ENCODE assay signal across 1 cellular context in the genomic region with DNA sequence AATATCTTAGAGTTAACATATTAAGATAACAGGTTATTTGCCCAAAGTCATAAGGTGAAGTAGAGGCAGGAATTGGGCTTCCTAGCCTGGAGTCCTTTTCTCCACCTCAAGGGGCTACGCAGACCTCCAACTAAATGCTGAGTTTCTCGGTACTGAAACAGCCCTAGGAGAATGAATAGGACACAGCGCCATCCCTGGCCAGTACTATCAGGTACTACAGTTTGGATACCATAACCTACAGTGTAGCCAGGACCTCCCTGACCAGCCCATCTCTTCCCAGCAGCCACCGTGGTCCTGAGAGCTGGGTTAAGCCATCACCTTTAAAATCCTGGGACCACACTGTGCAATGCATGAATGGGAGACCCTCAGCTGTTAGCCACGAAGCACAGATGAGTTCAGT.
TF ChIP-seq lines count a peak whose summit lies in the region.

No MANE protein-coding gene starts in this region.

TF ChIP-seq in HCT116, 20 proteins besides CTCF, POLR2A, EP300 and RAD21 (continued from another document):
- TF ChIP-seq, protein P1, sequence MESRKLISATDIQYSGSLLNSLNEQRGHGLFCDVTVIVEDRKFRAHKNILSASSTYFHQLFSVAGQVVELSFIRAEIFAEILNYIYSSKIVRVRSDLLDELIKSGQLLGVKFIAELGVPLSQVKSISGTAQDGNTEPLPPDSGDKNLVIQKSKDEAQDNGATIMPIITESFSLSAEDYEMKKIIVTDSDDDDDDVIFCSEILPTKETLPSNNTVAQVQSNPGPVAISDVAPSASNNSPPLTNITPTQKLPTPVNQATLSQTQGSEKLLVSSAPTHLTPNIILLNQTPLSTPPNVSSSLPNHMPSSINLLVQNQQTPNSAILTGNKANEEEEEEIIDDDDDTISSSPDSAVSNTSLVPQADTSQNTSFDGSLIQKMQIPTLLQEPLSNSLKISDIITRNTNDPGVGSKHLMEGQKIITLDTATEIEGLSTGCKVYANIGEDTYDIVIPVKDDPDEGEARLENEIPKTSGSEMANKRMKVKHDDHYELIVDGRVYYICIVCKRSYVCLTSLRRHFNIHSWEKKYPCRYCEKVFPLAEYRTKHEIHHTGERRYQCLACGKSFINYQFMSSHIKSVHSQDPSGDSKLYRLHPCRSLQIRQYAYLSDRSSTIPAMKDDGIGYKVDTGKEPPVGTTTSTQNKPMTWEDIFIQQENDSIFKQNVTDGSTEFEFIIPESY (IDR thresholded peaks at IDR 0.05; ENCODE audit: extremely low read depth, insufficient replicate concordance, low read length), result no peak
- TF ChIP-seq, protein P2, sequence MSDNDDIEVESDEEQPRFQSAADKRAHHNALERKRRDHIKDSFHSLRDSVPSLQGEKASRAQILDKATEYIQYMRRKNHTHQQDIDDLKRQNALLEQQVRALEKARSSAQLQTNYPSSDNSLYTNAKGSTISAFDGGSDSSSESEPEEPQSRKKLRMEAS (IDR thresholded peaks at IDR 0.05), result no peak
- TF ChIP-seq TCF7L2 (IDR thresholded peaks at IDR 0.05; ENCODE audit: borderline replicate concordance, extremely low read depth, insufficient read depth, insufficient read length), result no peak
- TF ChIP-seq ZNF274 (IDR thresholded peaks at IDR 0.05; ENCODE audit: low read depth, low read length), result no peak
- TF ChIP-seq FOSL1 (IDR thresholded peaks at IDR 0.05; ENCODE audit: low read depth), result no peak
- no peak for TF ChIP-seq CEBPB (IDR thresholded peaks at IDR 0.05; ENCODE audit: low read depth)
- no peak for TF ChIP-seq EGR1 (IDR thresholded peaks at IDR 0.05; ENCODE audit: low read depth)
- no peak for TF ChIP-seq SRF (IDR thresholded peaks at IDR 0.05; ENCODE audit: low read depth)
- no peak for TF ChIP-seq EZH2phosphoT487 (IDR thresholded peaks at IDR 0.05; ENCODE audit: borderline replicate concordance)
- no peak for TF ChIP-seq SIN3A (IDR thresholded peaks at IDR 0.05; ENCODE audit: low read depth)
- TF ChIP-seq CBX3 (IDR thresholded peaks at IDR 0.05; ENCODE audit: low read depth), result no peak
- no peak for TF ChIP-seq SP1 (IDR thresholded peaks at IDR 0.05; ENCODE audit: low read depth)
- TF ChIP-seq, protein P3, sequence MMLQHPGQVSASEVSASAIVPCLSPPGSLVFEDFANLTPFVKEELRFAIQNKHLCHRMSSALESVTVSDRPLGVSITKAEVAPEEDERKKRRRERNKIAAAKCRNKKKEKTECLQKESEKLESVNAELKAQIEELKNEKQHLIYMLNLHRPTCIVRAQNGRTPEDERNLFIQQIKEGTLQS (IDR thresholded peaks at IDR 0.05), result no peak
- TF ChIP-seq ELF1 (IDR thresholded peaks at IDR 0.05; ENCODE audit: borderline replicate concordance, low read depth), result no peak
- TF ChIP-seq JUND (IDR thresholded peaks at IDR 0.05), result no peak
- TF ChIP-seq EZH2 (IDR thresholded peaks at IDR 0.05), result no peak
- no peak for TF ChIP-seq POLR2AphosphoS5 (IDR thresholded peaks at IDR 0.05; ENCODE audit: low read depth, low read length)
- TF ChIP-seq YY1 (IDR thresholded peaks at IDR 0.05; ENCODE audit: extremely low read depth, insufficient replicate concordance, low read depth, low read length), result no peak
